In the genomic region with DNA sequence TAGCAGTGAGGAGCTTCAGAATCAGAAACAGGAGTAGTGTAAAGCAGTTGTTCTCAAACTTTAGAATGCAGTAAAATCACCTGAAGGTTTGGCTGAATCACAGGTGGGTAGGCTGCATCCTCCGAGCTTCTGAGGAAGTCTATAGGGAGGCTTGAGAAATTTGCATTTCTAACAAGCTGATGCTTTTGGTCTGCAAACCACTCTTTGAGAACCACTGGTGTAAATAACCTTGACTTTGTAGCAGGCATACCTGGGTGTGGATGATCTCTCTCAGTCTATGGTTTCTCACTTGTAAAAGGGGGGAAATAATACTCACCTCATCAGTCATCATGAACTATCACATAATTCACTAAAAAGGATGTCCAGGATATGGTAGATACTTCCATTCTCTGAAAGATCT, we compare ENCODE assay signal across 1 cellular context.
TF ChIP-seq lines count a peak whose summit lies in the region.

No MANE protein-coding gene starts in this region.

TF ChIP-seq in WTC11, 78 proteins besides CTCF, POLR2A, EP300 and RAD21 (continued from another document):
- TF ChIP-seq ZNF425 (CRISPR knock-in tag; conservative IDR thresholded peaks at IDR 0.05) (no peak), MXD4 (CRISPR knock-in tag; IDR thresholded peaks at IDR 0.05; ENCODE audit: borderline replicate concordance) (no peak), TEAD1 (CRISPR knock-in tag; IDR thresholded peaks at IDR 0.05) (no peak), FOXK1 (CRISPR knock-in tag; IDR thresholded peaks at IDR 0.05) (no peak), ELF4 (CRISPR knock-in tag; IDR thresholded peaks at IDR 0.05; ENCODE audit: low read depth) (no peak), CBFB (CRISPR knock-in tag; IDR thresholded peaks at IDR 0.05; ENCODE audit: low read depth) (no peak), ZNF423 (CRISPR knock-in tag; IDR thresholded peaks at IDR 0.05) (no peak), SMAD3 (CRISPR knock-in tag; IDR thresholded peaks at IDR 0.05; ENCODE audit: borderline replicate concordance) (no peak), ZNF121 (CRISPR knock-in tag; IDR thresholded peaks at IDR 0.05) (no peak), HMGXB4 (CRISPR knock-in tag; IDR thresholded peaks at IDR 0.05) (no peak), RORB (CRISPR knock-in tag; IDR thresholded peaks at IDR 0.05) (no peak)
- TF ChIP-seq, protein P1, sequence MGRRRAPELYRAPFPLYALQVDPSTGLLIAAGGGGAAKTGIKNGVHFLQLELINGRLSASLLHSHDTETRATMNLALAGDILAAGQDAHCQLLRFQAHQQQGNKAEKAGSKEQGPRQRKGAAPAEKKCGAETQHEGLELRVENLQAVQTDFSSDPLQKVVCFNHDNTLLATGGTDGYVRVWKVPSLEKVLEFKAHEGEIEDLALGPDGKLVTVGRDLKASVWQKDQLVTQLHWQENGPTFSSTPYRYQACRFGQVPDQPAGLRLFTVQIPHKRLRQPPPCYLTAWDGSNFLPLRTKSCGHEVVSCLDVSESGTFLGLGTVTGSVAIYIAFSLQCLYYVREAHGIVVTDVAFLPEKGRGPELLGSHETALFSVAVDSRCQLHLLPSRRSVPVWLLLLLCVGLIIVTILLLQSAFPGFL (CRISPR knock-in tag; IDR thresholded peaks at IDR 0.05; ENCODE audit: borderline replicate concordance) = no peak
- TF ChIP-seq, protein P2, sequence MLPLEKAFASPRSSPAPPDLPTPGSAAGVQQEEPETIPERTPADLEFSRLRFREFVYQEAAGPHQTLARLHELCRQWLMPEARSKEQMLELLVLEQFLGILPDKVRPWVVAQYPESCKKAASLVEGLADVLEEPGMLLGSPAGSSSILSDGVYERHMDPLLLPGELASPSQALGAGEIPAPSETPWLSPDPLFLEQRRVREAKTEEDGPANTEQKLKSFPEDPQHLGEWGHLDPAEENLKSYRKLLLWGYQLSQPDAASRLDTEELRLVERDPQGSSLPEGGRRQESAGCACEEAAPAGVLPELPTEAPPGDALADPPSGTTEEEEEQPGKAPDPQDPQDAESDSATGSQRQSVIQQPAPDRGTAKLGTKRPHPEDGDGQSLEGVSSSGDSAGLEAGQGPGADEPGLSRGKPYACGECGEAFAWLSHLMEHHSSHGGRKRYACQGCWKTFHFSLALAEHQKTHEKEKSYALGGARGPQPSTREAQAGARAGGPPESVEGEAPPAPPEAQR (CRISPR knock-in tag; IDR thresholded peaks at IDR 0.05) = no peak
- TF ChIP-seq, protein P3, sequence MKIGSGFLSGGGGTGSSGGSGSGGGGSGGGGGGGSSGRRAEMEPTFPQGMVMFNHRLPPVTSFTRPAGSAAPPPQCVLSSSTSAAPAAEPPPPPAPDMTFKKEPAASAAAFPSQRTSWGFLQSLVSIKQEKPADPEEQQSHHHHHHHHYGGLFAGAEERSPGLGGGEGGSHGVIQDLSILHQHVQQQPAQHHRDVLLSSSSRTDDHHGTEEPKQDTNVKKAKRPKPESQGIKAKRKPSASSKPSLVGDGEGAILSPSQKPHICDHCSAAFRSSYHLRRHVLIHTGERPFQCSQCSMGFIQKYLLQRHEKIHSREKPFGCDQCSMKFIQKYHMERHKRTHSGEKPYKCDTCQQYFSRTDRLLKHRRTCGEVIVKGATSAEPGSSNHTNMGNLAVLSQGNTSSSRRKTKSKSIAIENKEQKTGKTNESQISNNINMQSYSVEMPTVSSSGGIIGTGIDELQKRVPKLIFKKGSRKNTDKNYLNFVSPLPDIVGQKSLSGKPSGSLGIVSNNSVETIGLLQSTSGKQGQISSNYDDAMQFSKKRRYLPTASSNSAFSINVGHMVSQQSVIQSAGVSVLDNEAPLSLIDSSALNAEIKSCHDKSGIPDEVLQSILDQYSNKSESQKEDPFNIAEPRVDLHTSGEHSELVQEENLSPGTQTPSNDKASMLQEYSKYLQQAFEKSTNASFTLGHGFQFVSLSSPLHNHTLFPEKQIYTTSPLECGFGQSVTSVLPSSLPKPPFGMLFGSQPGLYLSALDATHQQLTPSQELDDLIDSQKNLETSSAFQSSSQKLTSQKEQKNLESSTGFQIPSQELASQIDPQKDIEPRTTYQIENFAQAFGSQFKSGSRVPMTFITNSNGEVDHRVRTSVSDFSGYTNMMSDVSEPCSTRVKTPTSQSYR (CRISPR knock-in tag; IDR thresholded peaks at IDR 0.05) = no peak
- TF ChIP-seq, protein P4, sequence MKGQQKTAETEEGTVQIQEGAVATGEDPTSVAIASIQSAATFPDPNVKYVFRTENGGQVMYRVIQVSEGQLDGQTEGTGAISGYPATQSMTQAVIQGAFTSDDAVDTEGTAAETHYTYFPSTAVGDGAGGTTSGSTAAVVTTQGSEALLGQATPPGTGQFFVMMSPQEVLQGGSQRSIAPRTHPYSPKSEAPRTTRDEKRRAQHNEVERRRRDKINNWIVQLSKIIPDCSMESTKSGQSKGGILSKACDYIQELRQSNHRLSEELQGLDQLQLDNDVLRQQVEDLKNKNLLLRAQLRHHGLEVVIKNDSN (CRISPR knock-in tag; IDR thresholded peaks at IDR 0.05) = no peak
TF ChIP-seq in WTC11: peak in this region for 0.
